In the genomic region with DNA sequence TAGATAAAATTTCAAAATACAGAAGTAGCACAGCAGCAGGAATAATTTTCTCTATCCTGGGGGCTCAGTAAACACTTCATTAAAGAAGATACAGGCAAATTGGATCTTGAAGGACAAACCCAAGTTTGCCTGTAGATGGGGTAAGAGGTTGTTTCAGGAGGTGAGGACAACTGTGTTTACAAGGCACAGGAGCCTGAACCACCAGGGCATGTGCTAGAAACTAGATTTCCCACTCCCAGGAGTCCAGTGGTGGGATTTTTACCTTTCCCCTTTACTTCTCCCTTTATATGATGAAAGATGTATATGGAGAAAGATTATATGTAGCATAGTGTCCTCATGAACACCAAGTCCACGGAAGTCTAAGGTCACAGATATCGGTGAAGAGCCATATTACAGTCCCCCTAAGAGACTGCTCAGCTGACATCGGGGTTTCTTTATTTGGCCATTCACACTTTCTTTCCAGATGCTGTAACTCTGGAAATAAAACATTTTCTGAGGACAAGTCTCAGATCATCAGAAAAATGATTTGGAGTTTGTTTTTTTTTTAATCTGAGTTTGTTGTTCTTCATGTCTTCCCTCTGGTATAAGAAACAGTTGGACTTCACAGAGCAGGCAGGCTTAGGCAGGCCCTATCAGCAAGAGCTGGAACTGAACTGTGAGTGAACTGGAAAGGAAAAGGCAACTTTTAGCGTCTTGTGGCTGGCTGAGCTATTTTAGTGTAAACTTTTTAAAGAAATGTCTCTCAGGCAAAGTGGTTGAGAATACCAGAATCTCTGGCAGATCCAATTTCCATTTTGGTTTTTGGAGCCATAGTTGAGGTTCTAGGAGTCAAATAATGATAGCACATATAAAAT, we compare ENCODE assay signal across 8 cellular contexts. TPM values are rescaled to one million over a fixed set of nuclear protein-coding genes. Genes with fewer than 3 reads are reported as not detected.
A peak's percentile ranks its signal among the peaks of the same experiment; 100 is the strongest.
DNase-seq lines count a peak whose midpoint lies in the region; ATAC-seq, FAIRE-seq and TF ChIP-seq lines count a peak whose summit lies in the region.

No MANE protein-coding gene starts in this region.

- ATAC-seq in activated B cell treated with CpG ODN at 0.5 μM for 24 hours (ENCODE audit: low read depth), result peak; percentile 82
- ATAC-seq in right cardiac atrium, result peak; percentile 75 to 76
- no peak for ATAC-seq in GM18868 (IDR thresholded peaks at IDR 0.05; ENCODE audit: unreplicated experiment)

- CTCF ChIA-PET in Caco-2 (lab: Charles Lee) (no interaction called here), HEK293 (lab: Yijun Ruan, JAX) (interaction anchor here (0.5 to 1.3 kb wide), 3 partner anchors 51 to 100 kb away, joined by 3 to 5 read pairs (median 3); no protein-coding TSS in a partner anchor), activated B cell treated with CpG ODN at 0.5 μM for 24 hours (lab: Charles Lee) (interaction anchor here (0.6 to 7.0 kb wide), 11 partner anchors 9 to 136 kb away, joined by 3 to 117 read pairs (median 4); no protein-coding TSS in a partner anchor)

- H3K9me3 ChIP-seq in Caco-2 (no peaks in the 10 kb centered on the region), HEK293 (ENCODE audit: control insufficient read depth, insufficient read depth, low read depth, low read length) (no peaks in the 10 kb centered on the region), right cardiac atrium (ENCODE audit: control insufficient read depth, low read length) (no peaks in the 10 kb centered on the region)

- H3K36me3 Mint-ChIP-seq in Caco-2 (ENCODE audit: insufficient read depth, unreplicated experiment) (no peaks in the 10 kb centered on the region), activated B cell treated with CpG ODN at 0.5 μM for 24 hours (ENCODE audit: low read depth) (no peaks in the 10 kb centered on the region)

- no peak overlapping the region for H3K27ac Mint-ChIP-seq in Caco-2 (ENCODE audit: unreplicated experiment)
- H3K27ac Mint-ChIP-seq in activated B cell treated with CpG ODN at 0.5 μM for 24 hours, result peak overlapping the region; percentile 43

- H3K27ac ChIP-seq in HEK293 (ENCODE audit: extremely low read depth, low read depth, low read length) (no peak overlapping the region), right cardiac atrium (ENCODE audit: low read length) (peak overlapping the region; percentile 45)

- H3K4me3 ChIP-seq in Caco-2 (ENCODE audit: low read depth, low read length) (no peak overlapping the region), HEK293 (ENCODE audit: low read depth, low read length) (no peak overlapping the region), right cardiac atrium (ENCODE audit: low read length) (no peak overlapping the region)

- TF ChIP-seq CTCF in Caco-2 (IDR thresholded peaks at IDR 0.05; ENCODE audit: insufficient read depth in 1 of 2, low read depth in 1 of 2, low read length in 1 of 2, severe bottlenecking in 1 of 2, unreplicated experiment in 1 of 2) (peak; percentile 21 to 34), HEK293 (tag by site-specific recombination; IDR thresholded peaks at IDR 0.05) (no peak), activated B cell treated with CpG ODN at 0.5 μM for 24 hours (IDR thresholded peaks at IDR 0.05) (no peak)

- POLR2A ChIA-PET in Caco-2 (lab: Charles Lee) (no interaction called here), HEK293 (lab: Yijun Ruan, JAX) (no interaction called here), activated B cell treated with CpG ODN at 0.5 μM for 24 hours (lab: Charles Lee) (interaction anchor here (0.7 to 1.5 kb wide), 4 partner anchors 10 to 304 kb away, joined by 4 to 13 read pairs (median 5); no protein-coding TSS in a partner anchor)

- intact Hi-C loops in Caco-2 (cut with micrococcal nuclease; ENCODE audit: unreplicated experiment), result loop anchor here (1.0 to 5.0 kb wide), 2 partner anchors 51 to 135 kb away; no protein-coding TSS in a partner anchor
- intact Hi-C loops in activated B cell treated with CpG ODN at 0.5 μM for 24 hours (cut with micrococcal nuclease), result loop anchor here (1.0 kb wide), 4 partner anchors 8 to 136 kb away; a partner anchor contains a TSS
- intact Hi-C loops in right cardiac atrium (cut with DNase I), result loop anchor here in 1 of 4 donors (10.0 kb wide), 1 partner anchor 48 kb away; no protein-coding TSS in a partner anchor

- WGBS in right cardiac atrium, result 53% methylated on average over 4 of the region's 4 CpGs

- FAIRE-seq in urothelium cell line (lab: Jason Lieb, UNC), result no peak

- H3K4me1 Mint-ChIP-seq in Caco-2 (ENCODE audit: low read depth, unreplicated experiment) (no peaks in the 10 kb centered on the region), activated B cell treated with CpG ODN at 0.5 μM for 24 hours (peaks cover 32% of the 10 kb centered on the region)

- no TSS peak for BruUV-seq in Caco-2 (replicated peaks; lab: Mats Ljungman, UMichigan)

- H3K36me3 ChIP-seq in Caco-2 (ENCODE audit: control insufficient read depth, insufficient read depth, low read length) (no peaks in the 10 kb centered on the region), HEK293 (ENCODE audit: control insufficient read depth in 2 of 2, insufficient read depth in 1 of 2, low read length in 2 of 2) (no peaks in the 10 kb centered on the region)

- H3K27me3 Mint-ChIP-seq in Caco-2 (ENCODE audit: insufficient read depth, unreplicated experiment), result peaks cover 2% of the 10 kb centered on the region
- H3K27me3 Mint-ChIP-seq in activated B cell treated with CpG ODN at 0.5 μM for 24 hours, result no peaks in the 10 kb centered on the region

- H3K4me3 Mint-ChIP-seq in Caco-2 (ENCODE audit: unreplicated experiment), result no peak overlapping the region
- H3K4me3 Mint-ChIP-seq in activated B cell treated with CpG ODN at 0.5 μM for 24 hours, result no peak overlapping the region

- DNase-seq in Caco-2, result peak in 1 of 2 experiments; percentile 15
- DNase-seq in activated B cell treated with CpG ODN at 0.5 μM for 24 hours, result no peak
- DNase-seq in right cardiac atrium, result no peak
- DNase-seq in NCI-H82 treated with DMSO at 0.1 percent for 48 hours (lab: John Stamatoyannopoulos, UW; ENCODE audit: unreplicated experiment), result no peak
- no peak for DNase-seq in urothelium cell line (ENCODE audit: low spot score)
- DNase-seq in stimulated activated CD4-positive, alpha-beta T cell treated with anti-CD3 and anti-CD28 coated beads, Interleukin-4, amount 100 ng/mL, for 1 hour, result no peak

- H3K4me1 ChIP-seq in Caco-2 (no peaks in the 10 kb centered on the region), HEK293 (ENCODE audit: control insufficient read depth, insufficient read depth, low read length) (no peaks in the 10 kb centered on the region), right cardiac atrium (ENCODE audit: control insufficient read depth, insufficient read depth, low read length) (peaks cover 6% of the 10 kb centered on the region)

- H3K9me3 Mint-ChIP-seq in Caco-2 (ENCODE audit: unreplicated experiment), result no peaks in the 10 kb centered on the region
- no peaks in the 10 kb centered on the region for H3K9me3 Mint-ChIP-seq in activated B cell treated with CpG ODN at 0.5 μM for 24 hours

- H3K27me3 ChIP-seq in Caco-2 (replicated peaks; ENCODE audit: control insufficient read depth, insufficient read depth, low read length) (no peaks in the 10 kb centered on the region), right cardiac atrium (ENCODE audit: control insufficient read depth, insufficient read depth) (no peaks in the 10 kb centered on the region)

TF ChIP-seq in HEK293, 187 proteins besides CTCF, POLR2A, EP300 and RAD21:
- TF ChIP-seq REPIN1 (tag by site-specific recombination; IDR thresholded peaks at IDR 0.05; ENCODE audit: low read depth), result no peak
- TF ChIP-seq ZNF223 (tag by site-specific recombination; IDR thresholded peaks at IDR 0.05), result no peak
- TF ChIP-seq GLIS1 (tag by site-specific recombination; IDR thresholded peaks at IDR 0.05), result peak; percentile 55; the same call in 1 of the 2 replicates
- TF ChIP-seq ZNF366 (tag by site-specific recombination; conservative IDR thresholded peaks at IDR 0.05), result no peak
- 0 out of 2 replicates have a peak, but pooled peaks have one; percentile 9 for TF ChIP-seq ZNF654 (tag by site-specific recombination; IDR thresholded peaks at IDR 0.05; ENCODE audit: low read depth)
- TF ChIP-seq ZBTB17 (tag by site-specific recombination; IDR thresholded peaks at IDR 0.05), result no peak
- TF ChIP-seq ZNF132 (tag by site-specific recombination; IDR thresholded peaks at IDR 0.05; ENCODE audit: borderline replicate concordance), result no peak
- no peak for TF ChIP-seq ZSCAN30 (tag by site-specific recombination; IDR thresholded peaks at IDR 0.05)
- TF ChIP-seq, protein P1, sequence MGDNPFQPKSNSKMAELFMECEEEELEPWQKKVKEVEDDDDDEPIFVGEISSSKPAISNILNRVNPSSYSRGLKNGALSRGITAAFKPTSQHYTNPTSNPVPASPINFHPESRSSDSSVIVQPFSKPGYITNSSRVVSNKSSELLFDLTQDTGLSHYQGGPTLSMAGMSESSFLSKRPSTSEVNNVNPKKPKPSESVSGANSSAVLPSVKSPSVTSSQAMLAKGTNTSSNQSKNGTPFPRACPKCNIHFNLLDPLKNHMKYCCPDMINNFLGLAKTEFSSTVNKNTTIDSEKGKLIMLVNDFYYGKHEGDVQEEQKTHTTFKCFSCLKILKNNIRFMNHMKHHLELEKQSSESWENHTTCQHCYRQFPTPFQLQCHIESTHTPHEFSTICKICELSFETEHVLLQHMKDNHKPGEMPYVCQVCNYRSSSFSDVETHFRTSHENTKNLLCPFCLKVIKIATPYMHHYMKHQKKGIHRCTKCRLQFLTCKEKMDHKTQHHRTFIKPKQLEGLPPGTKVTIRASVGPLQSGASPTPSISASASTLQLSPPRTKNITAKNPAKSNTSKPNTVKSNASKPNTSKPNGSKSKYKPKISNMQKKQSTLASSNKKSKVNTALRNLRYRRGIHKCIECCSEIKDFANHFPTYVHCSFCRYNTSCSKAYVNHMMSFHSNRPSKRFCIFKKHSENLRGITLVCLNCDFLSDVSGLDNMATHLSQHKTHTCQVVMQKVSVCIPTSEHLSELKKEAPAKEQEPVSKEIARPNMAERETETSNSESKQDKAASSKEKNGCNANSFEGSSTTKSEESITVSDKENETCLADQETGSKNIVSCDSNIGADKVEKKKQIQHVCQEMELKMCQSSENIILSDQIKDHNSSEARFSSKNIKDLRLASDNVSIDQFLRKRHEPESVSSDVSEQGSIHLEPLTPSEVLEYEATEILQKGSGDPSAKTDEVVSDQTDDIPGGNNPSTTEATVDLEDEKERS (tag by site-specific recombination; IDR thresholded peaks at IDR 0.05), result no peak

RNA-seq across cellular contexts. Expression of a gene that starts 8.0 kb away (rescaled TPM):
- total RNA-seq in Caco-2 (2022) (14.2 and 16.4 TPM in 2 replicates), activated B cell treated with CpG ODN at 0.5 μM for 24 hours (229 and 272 TPM in 2 replicates), right cardiac atrium (10 to 100 TPM; 68.1 to 74.8 (median 71.5) TPM)
- 46.6 TPM for polyA plus RNA-seq in right cardiac atrium

Comparison
In these comparisons a context has a peak if more than half of its experiments do, and no peak if none do; other contexts are left out.
1. CTCF ChIP-seq: peak in Caco-2 (2 of 2); none in HEK293 (single experiment) and activated B cell treated with CpG ODN at 0.5 μM for 24 hours (single experiment).